Comparison of ENCODE assay signal across 8 cellular contexts in genomic region chrX:153667931-153668396, GRCh38. TPM values are rescaled to one million over a fixed set of nuclear protein-coding genes. Genes with fewer than 3 reads are reported as not detected.
DNase-seq lines count a peak whose midpoint lies in the region; ATAC-seq and TF ChIP-seq lines count a peak whose summit lies in the region.

No MANE protein-coding gene starts in this region.

- intact Hi-C loops in OCI-LY7 (cut with micrococcal nuclease; ENCODE audit: unreplicated experiment) (loop anchor here (1.0 kb wide), 1 partner anchor 113 kb away; no protein-coding TSS in a partner anchor), esophagus squamous epithelium (cut with DNase I) (no loop called here)

- peaks cover 0 to 9% (median 0%) of the 10 kb centered on the region in 9 donors for H3K9me3 Mint-ChIP-seq in naive thymus-derived CD8-positive, alpha-beta T cell
- no peaks in the 10 kb centered on the region for H3K9me3 Mint-ChIP-seq in stimulated activated memory B cell treated with anti-CD40 and anti-IgM and Interleukin-4, amounts not matched to agents 10 μg/mL and 1 μg/mL and 100 μg/mL, for 72 hours

- POLR2A ChIA-PET in GM10248 (lab: Yijun Ruan, JAX): no interaction called here
- POLR2A ChIA-PET in OCI-LY7 (lab: Charles Lee): no interaction called here
- POLR2A ChIA-PET in naive thymus-derived CD8-positive, alpha-beta T cell (lab: Charles Lee): no interaction called here

- H2AFZ ChIP-seq in OCI-LY7 (ENCODE audit: low read length): no peak overlapping the region

- CTCF ChIA-PET in GM10248 (lab: Yijun Ruan, JAX): interaction anchor here (0.6 to 11.4 kb wide), 36 partner anchors 9 to 731 kb away, joined by 3 to 118 read pairs (median 6); no protein-coding TSS in a partner anchor
- CTCF ChIA-PET in OCI-LY7 (lab: Charles Lee; ENCODE audit: unreplicated experiment): interaction anchor here (0.7 kb wide), 1 partner anchor 129 kb away, joined by 3 read pairs; no protein-coding TSS in a partner anchor

- peak; percentile 59 for TF ChIP-seq CTCF in GM10248 (IDR thresholded peaks at IDR 0.05; ENCODE audit: control extremely low read depth, extremely low read depth, low read depth, missing control alignments)
- TF ChIP-seq CTCF in OCI-LY7 (conservative IDR thresholded peaks at IDR 0.05; ENCODE audit: low read length): peak; percentile 82
- TF ChIP-seq CTCF in esophagus squamous epithelium (IDR thresholded peaks at IDR 0.05): peak; percentile 33 to 86 (median 78)

- 0% methylated on average over 7 of the region's 14 CpGs; no CpG with 5 or more reads in 1 of the 2 donors for WGBS in esophagus squamous epithelium, 2 donors

- no peak overlapping the region for H3K4me3 ChIP-seq in OCI-LY7 (ENCODE audit: low read depth, low read length, poor library complexity, severe bottlenecking)
- H3K4me3 ChIP-seq in esophagus squamous epithelium: peak overlapping the region in 1 of 4 donors; percentile 37

- peak overlapping the region; percentile 48 to 86 (median 70) for H3K4me3 Mint-ChIP-seq in naive thymus-derived CD8-positive, alpha-beta T cell
- peak overlapping the region; percentile 69 for H3K4me3 Mint-ChIP-seq in stimulated activated memory B cell treated with anti-CD40 and anti-IgM and Interleukin-4, amounts not matched to agents 10 μg/mL and 1 μg/mL and 100 μg/mL, for 72 hours

- H3K36me3 ChIP-seq in OCI-LY7 (ENCODE audit: insufficient read depth, low read length): no peaks in the 10 kb centered on the region
- no peaks in the 10 kb centered on the region for H3K36me3 ChIP-seq in esophagus squamous epithelium

- no peaks in the 10 kb centered on the region for H4K20me1 ChIP-seq in OCI-LY7 (ENCODE audit: insufficient read depth, low read length)

- peak; percentile 74 for DNase-seq in GM10248 (ENCODE audit: extremely low spot score)
- DNase-seq in HUDEP-2 (lab: John Stamatoyannopoulos, UW; ENCODE audit: unreplicated experiment in 76 of 76): peak in 68 of 76 experiments; percentile 1 to 75 (median 54)
- DNase-seq in OCI-LY7 (ENCODE audit: low spot score): peak; percentile 56
- peak; percentile 82 for DNase-seq in activated T-cell treated with anti-CD3 and anti-CD28 coated beads, Interleukin-2, amount 50 U/mL, for 1 hour
- no peak for DNase-seq in esophagus squamous epithelium (lab: John Stamatoyannopoulos, UW)
- DNase-seq in naive thymus-derived CD8-positive, alpha-beta T cell: peak; percentile 49 to 80 (median 68)

- no TSS peak for BruUV-seq in OCI-LY7 (replicated peaks; lab: Mats Ljungman, UMichigan)

- no peaks in the 10 kb centered on the region for H3K79me2 ChIP-seq in OCI-LY7 (ENCODE audit: insufficient read depth, low read depth, low read length)

- H3K9me3 ChIP-seq in OCI-LY7 (ENCODE audit: low read length) (no peaks in the 10 kb centered on the region), esophagus squamous epithelium (no peaks in the 10 kb centered on the region)

- H3K36me3 Mint-ChIP-seq in naive thymus-derived CD8-positive, alpha-beta T cell: no peaks in the 10 kb centered on the region
- no peaks in the 10 kb centered on the region for H3K36me3 Mint-ChIP-seq in stimulated activated memory B cell treated with anti-CD40 and anti-IgM and Interleukin-4, amounts not matched to agents 10 μg/mL and 1 μg/mL and 100 μg/mL, for 72 hours

- peaks cover 0 to 22% (median 0%) of the 10 kb centered on the region in 4 donors for H3K27me3 ChIP-seq in esophagus squamous epithelium

- H3K27ac ChIP-seq in OCI-LY7 (ENCODE audit: low read depth, low read length, poor library complexity, severe bottlenecking) (no peak overlapping the region), esophagus squamous epithelium (peak overlapping the region in 1 of 4 donors; percentile 5)

- no peak overlapping the region; the same call in 1 of the 2 replicates for H3K4me2 ChIP-seq in OCI-LY7 (ENCODE audit: low read length)

- TF ChIP-seq POLR2A in esophagus squamous epithelium (IDR thresholded peaks at IDR 0.05): no peak

- H3K9me2 ChIP-seq in OCI-LY7 (ENCODE audit: insufficient read depth, low read length): no peaks in the 10 kb centered on the region

- no peaks in the 10 kb centered on the region for H3K4me1 ChIP-seq in OCI-LY7 (ENCODE audit: insufficient read depth, low read length, poor library complexity, severe bottlenecking)
- peaks cover 0 to 12% (median 0%) of the 10 kb centered on the region in 3 donors for H3K4me1 ChIP-seq in esophagus squamous epithelium

- peaks cover 0 to 21% (median 19%) of the 10 kb centered on the region in 5 donors for H3K27me3 Mint-ChIP-seq in naive thymus-derived CD8-positive, alpha-beta T cell
- H3K27me3 Mint-ChIP-seq in stimulated activated memory B cell treated with anti-CD40 and anti-IgM and Interleukin-4, amounts not matched to agents 10 μg/mL and 1 μg/mL and 100 μg/mL, for 72 hours: peaks cover 44% of the 10 kb centered on the region

- ATAC-seq in naive thymus-derived CD8-positive, alpha-beta T cell: peak; percentile 87 to 93
- ATAC-seq in stimulated activated memory B cell treated with anti-CD40 and anti-IgM and Interleukin-4, amounts not matched to agents 10 μg/mL and 1 μg/mL and 100 μg/mL, for 72 hours: peak; percentile 76
- no peak for ATAC-seq in HG03045 (IDR thresholded peaks at IDR 0.05; ENCODE audit: unreplicated experiment)

- H3K27ac Mint-ChIP-seq in naive thymus-derived CD8-positive, alpha-beta T cell: peak overlapping the region in 1 of 10 donors; percentile 66
- H3K27ac Mint-ChIP-seq in stimulated activated memory B cell treated with anti-CD40 and anti-IgM and Interleukin-4, amounts not matched to agents 10 μg/mL and 1 μg/mL and 100 μg/mL, for 72 hours: peak overlapping the region; percentile 8

- peaks cover 5 to 9% (median 7%) of the 10 kb centered on the region in 4 donors for H3K4me1 Mint-ChIP-seq in naive thymus-derived CD8-positive, alpha-beta T cell
- H3K4me1 Mint-ChIP-seq in stimulated activated memory B cell treated with anti-CD40 and anti-IgM and Interleukin-4, amounts not matched to agents 10 μg/mL and 1 μg/mL and 100 μg/mL, for 72 hours: peaks cover 14% of the 10 kb centered on the region

RNA-seq across cellular contexts. Expression of gene PNCK, which starts 5.6 kb away (rescaled TPM):
- 0.19 and 1.1 TPM in 2 replicates for total RNA-seq in OCI-LY7 (2014; rRNA removed; shearing (Covaris generic))
- total RNA-seq in OCI-LY7 (2022): not detected in 2 replicates
- total RNA-seq in esophagus squamous epithelium: 1 to 10 TPM in 2 of 4 donors, under 1 TPM in 1, not detected in 1; 0.82 to 5.7 (median 1.5) TPM
- total RNA-seq in naive thymus-derived CD8-positive, alpha-beta T cell: not detected
- polyA plus RNA-seq in naive thymus-derived CD8-positive, alpha-beta T cell: not detected

RNA-seq across cellular contexts. Expression of gene SLC6A8, which starts 19.8 kb away (rescaled TPM):
- total RNA-seq in OCI-LY7 (2014; rRNA removed; shearing (Covaris generic)): not detected in 2 replicates
- not detected in 2 replicates for total RNA-seq in OCI-LY7 (2022)
- total RNA-seq in esophagus squamous epithelium: 10 to 100 TPM; 19.5 to 36.2 (median 25.4) TPM
- total RNA-seq in naive thymus-derived CD8-positive, alpha-beta T cell: under 1 TPM; 0.31 to 0.49 TPM
- under 1 TPM in 2 of 3 donors, not detected in 1; 0.04 to 0.16 TPM for polyA plus RNA-seq in naive thymus-derived CD8-positive, alpha-beta T cell

RNA-seq across cellular contexts. Expression of gene DUSP9, which starts 21.0 kb away (rescaled TPM):
- total RNA-seq in OCI-LY7 (2014; rRNA removed; shearing (Covaris generic)): not detected in 2 replicates
- total RNA-seq in OCI-LY7 (2022) (not detected in 2 replicates), esophagus squamous epithelium (1 to 10 TPM in 2 of 4 donors, under 1 TPM in 2; 0.38 to 4.0 (median 1.3) TPM)
- not detected for total RNA-seq in naive thymus-derived CD8-positive, alpha-beta T cell
- not detected for polyA plus RNA-seq in naive thymus-derived CD8-positive, alpha-beta T cell

RNA-seq across cellular contexts. Expression of gene BCAP31, which starts 56.2 kb away (rescaled TPM):
- 43.0 and 47.0 TPM in 2 replicates for total RNA-seq in OCI-LY7 (2014; rRNA removed; shearing (Covaris generic))
- 69.3 and 72.0 TPM in 2 replicates for total RNA-seq in OCI-LY7 (2022)
- 100 to 1,000 TPM in 3 of 4 donors, 10 to 100 TPM in 1; 99.2 to 180 (median 142) TPM for total RNA-seq in esophagus squamous epithelium
- total RNA-seq in naive thymus-derived CD8-positive, alpha-beta T cell: 100 to 1,000 TPM; 108 to 118 TPM
- polyA plus RNA-seq in naive thymus-derived CD8-positive, alpha-beta T cell: 100 to 1,000 TPM; 298 to 328 (median 319) TPM

RNA-seq across cellular contexts. Expression of gene ABCD1, which starts 56.7 kb away (rescaled TPM):
- 2.7 and 6.9 TPM in 2 replicates for total RNA-seq in OCI-LY7 (2014; rRNA removed; shearing (Covaris generic))
- total RNA-seq in OCI-LY7 (2022) (8.8 TPM in 2 replicates), esophagus squamous epithelium (1 to 10 TPM; 1.8 to 5.0 (median 3.5) TPM)
- 1 to 10 TPM; 5.8 to 7.3 TPM for total RNA-seq in naive thymus-derived CD8-positive, alpha-beta T cell
- polyA plus RNA-seq in naive thymus-derived CD8-positive, alpha-beta T cell: 1 to 10 TPM; 1.1 to 2.1 (median 2.0) TPM

Comparison
In these comparisons a context has a peak if more than half of its experiments do, and no peak if none do; other contexts are left out.
1. RNA of gene SLC6A8, which starts 19.8 kb away (total RNA-seq): 19.5 to 36.2 TPM in esophagus squamous epithelium; 0.31 to 0.49 TPM in naive thymus-derived CD8-positive, alpha-beta T cell and not detected in OCI-LY7; every median in the first group is over 10 times any median in the second.
2. Peak in every context shown above with its lines, with median percentiles within 50 percentile points of each other: CTCF ChIP-seq.